In the genomic region with DNA sequence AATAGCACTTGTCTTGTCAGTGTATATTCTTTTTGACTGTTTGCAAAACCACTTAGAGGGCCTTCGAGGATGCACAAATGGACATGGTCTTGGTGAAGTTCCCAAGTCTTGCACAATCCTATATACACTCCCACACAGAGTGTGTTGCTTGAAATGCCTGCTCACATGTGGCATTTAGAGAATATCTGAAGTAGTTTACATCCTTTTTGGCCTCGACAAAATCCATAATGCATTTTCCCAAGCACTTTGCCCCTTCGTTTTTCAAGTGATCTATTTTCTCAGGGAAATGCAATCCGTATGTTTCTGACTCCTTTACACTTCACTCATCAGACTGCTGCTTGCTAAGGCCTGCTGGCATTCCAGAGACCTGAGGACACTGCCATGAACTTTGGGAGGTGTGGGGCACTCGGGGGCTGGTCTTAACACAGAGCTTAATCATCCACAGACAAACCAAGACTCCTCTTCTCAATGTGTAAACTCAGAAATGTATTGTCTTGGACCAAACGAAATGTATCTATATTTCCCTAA, we compare ENCODE assay signal across 14 cellular contexts.
DNase-seq lines count a peak whose midpoint lies in the region; ATAC-seq and TF ChIP-seq lines count a peak whose summit lies in the region.
"Had no signal": no experiment of that assay in that cellular context is flagged by ENCODE, and none has a peak within 500 bp of the region (broad histone marks: within the 10 kb centered on the region; RNA-seq: fewer than 3 reads in every experiment).

No MANE protein-coding gene starts in this region.

- no peaks in the 10 kb centered on the region for H3K9me2 ChIP-seq in hepatocyte (replicated peaks; ENCODE audit: insufficient read depth)

- H3K4me1 Mint-ChIP-seq in HFFc6 (ENCODE audit: low read depth): peaks cover 42% of the 10 kb centered on the region
- H3K4me1 Mint-ChIP-seq in brain: peaks cover 14% of the 10 kb centered on the region

- no peak overlapping the region for H3K9ac ChIP-seq in smooth muscle cell (ENCODE audit: low read depth)

- H3K79me2 ChIP-seq in hepatocyte: no peaks in the 10 kb centered on the region
- no peaks in the 10 kb centered on the region for H3K79me2 ChIP-seq in smooth muscle cell (ENCODE audit: low read depth)

- H3K36me3 Mint-ChIP-seq in HFFc6 (ENCODE audit: low read depth) (0 out of 2 replicates have a peak, but pooled peaks cover 7% of the 10 kb centered on the region), brain (no peaks in the 10 kb centered on the region)

- no peaks in the 10 kb centered on the region for H4K20me1 ChIP-seq in hepatocyte (ENCODE audit: insufficient read depth, poor library complexity, severe bottlenecking)
- no peaks in the 10 kb centered on the region for H4K20me1 ChIP-seq in smooth muscle cell (ENCODE audit: low read depth)

- DNase-seq in HFFc6 (peak; percentile 43), hepatocyte (ENCODE audit: low spot score) (peak; percentile 30), smooth muscle cell (lab: John Stamatoyannopoulos, UW; ENCODE audit: unreplicated experiment) (no peak), ureter (ENCODE audit: low spot score) (no peak), GM19238 (ENCODE audit: insufficient read length, low spot score) (no peak)
- DNase-seq: cerebellar nuclear complex; hypothalamus; Kasumi-1; NCI-H82; stimulated activated CD4-positive, alpha-beta T cell treated with anti-CD3 and anti-CD28 coated beads, Interleukin-2, amount 100 ng/mL, for 48 hours; T-helper 1 cell; tibial artery had no signal

- peaks cover 8% of the 10 kb centered on the region for H3F3A ChIP-seq in smooth muscle cell (ENCODE audit: low read depth)

- no peak for ATAC-seq in HG02970 (IDR thresholded peaks at IDR 0.05; ENCODE audit: low FRiP score, unreplicated experiment)

- H3K4me2 ChIP-seq in hepatocyte (no peak overlapping the region), smooth muscle cell (peak overlapping the region; percentile 69)

- peaks cover 35% of the 10 kb centered on the region for H3K4me1 ChIP-seq in hepatocyte (ENCODE audit: insufficient read depth)
- no peaks in the 10 kb centered on the region for H3K4me1 ChIP-seq in smooth muscle cell (ENCODE audit: low read depth)

- H3K27me3 ChIP-seq in hepatocyte: no peaks in the 10 kb centered on the region
- H3K27me3 ChIP-seq in smooth muscle cell (ENCODE audit: low read depth): no peaks in the 10 kb centered on the region
- H3K27me3 ChIP-seq: tibial artery had no signal

- H3K4me3 ChIP-seq in hepatocyte: no peak overlapping the region
- H3K4me3 ChIP-seq in smooth muscle cell: no peak overlapping the region
- H3K4me3 ChIP-seq: tibial artery had no signal

- H3K27me3 Mint-ChIP-seq in HFFc6 (ENCODE audit: insufficient read depth): peaks cover 2% of the 10 kb centered on the region; the same call in 1 of the 2 replicates
- peaks cover 17% of the 10 kb centered on the region for H3K27me3 Mint-ChIP-seq in brain

- H3K9me3 Mint-ChIP-seq in HFFc6 (peaks cover 9% of the 10 kb centered on the region), brain (peaks cover 0 to 15% (median 10%) of the 10 kb centered on the region in 5 experiments)

- H2AFZ ChIP-seq in hepatocyte (no peak overlapping the region), smooth muscle cell (ENCODE audit: low read depth) (no peak overlapping the region)

- H3K27ac Mint-ChIP-seq in HFFc6: no peak overlapping the region; the same call in 1 of the 2 replicates
- H3K27ac Mint-ChIP-seq in brain: peak overlapping the region in 3 of 5 experiments; percentile 13 to 62 (median 47)

- TF ChIP-seq CTCF in HFFc6 (IDR thresholded peaks at IDR 0.05) (no peak), brain (conservative IDR thresholded peaks at IDR 0.05) (no peak), hepatocyte (IDR thresholded peaks at IDR 0.05; ENCODE audit: poor library complexity) (no peak), smooth muscle cell (IDR thresholded peaks at IDR 0.05; ENCODE audit: borderline replicate concordance, insufficient read depth, poor library complexity, severe bottlenecking) (no peak)

- H3K36me3 ChIP-seq in hepatocyte (replicated peaks; ENCODE audit: insufficient read depth, low read depth) (no peaks in the 10 kb centered on the region), smooth muscle cell (ENCODE audit: low read depth) (no peaks in the 10 kb centered on the region)
- H3K36me3 ChIP-seq: tibial artery had no signal

- 36% methylated on average over 6 of the region's 6 CpGs for WGBS in hepatocyte (ENCODE audit: low lambda C conversion rate, missing lambda C conversion rate)
- WGBS in smooth muscle cell (ENCODE audit: low lambda C conversion rate): 17% methylated on average over 6 of the region's 6 CpGs

- H3K9me3 ChIP-seq in hepatocyte (ENCODE audit: low read depth) (no peaks in the 10 kb centered on the region), smooth muscle cell (replicated peaks; ENCODE audit: low read depth) (no peaks in the 10 kb centered on the region)
- H3K9me3 ChIP-seq: tibial artery had no signal

- H3K27ac ChIP-seq in hepatocyte (peak overlapping the region; percentile 66), smooth muscle cell (ENCODE audit: low read depth) (peak overlapping the region; percentile 54)
- H3K27ac ChIP-seq: tibial artery had no signal

- H3K4me3 Mint-ChIP-seq in HFFc6 (no peak overlapping the region), brain (no peak overlapping the region)

Comparison
In these comparisons a context has a peak if more than half of its experiments do, and no peak if none do; other contexts are left out.
1. DNase-seq: peak in HFFc6 (single experiment) and hepatocyte (single experiment); none in smooth muscle cell (single experiment), ureter (single experiment) and GM19238 (single experiment).